Comparison of ENCODE assay signal across 19 cellular contexts in genomic region chr20:57580478-57581201, GRCh38. TPM values are rescaled to one million over a fixed set of nuclear protein-coding genes. Genes with fewer than 3 reads are reported as not detected.
DNase-seq lines count a peak whose midpoint lies in the region; ATAC-seq, FAIRE-seq and TF ChIP-seq lines count a peak whose summit lies in the region.
"Had no signal": no experiment of that assay in that cellular context is flagged by ENCODE, and none has a peak within 500 bp of the region (broad histone marks: within the 10 kb centered on the region; RNA-seq: fewer than 3 reads in every experiment).

No MANE protein-coding gene starts in this region.

- POLR2A ChIA-PET in HepG2 (lab: Yijun Ruan, JAX): interaction anchor here (1.2 to 5.1 kb wide), 6 partner anchors 8 to 22 kb away, joined by 3 to 26 read pairs (median 14); partner anchors contain the start of gene PCK1
- POLR2A ChIA-PET in RWPE1 (lab: Yijun Ruan, JAX; ENCODE audit: low non-redundant PET): no interaction called here

- peaks cover 1 to 5% of the 10 kb centered on the region in 2 experiments; a peak in 1 of 5 replicates for H3K27me3 ChIP-seq in HepG2 (ENCODE audit: control insufficient read depth in 1 of 2, insufficient read depth in 2 of 2, low read length in 2 of 2)
- no peaks in the 10 kb centered on the region for H3K27me3 ChIP-seq in rectal smooth muscle tissue (ENCODE audit: control insufficient read depth, insufficient read depth, low read length)
- no peaks in the 10 kb centered on the region for H3K27me3 ChIP-seq in aorta (ENCODE audit: control insufficient read depth in 1 of 2, insufficient read depth in 2 of 2, low read length in 1 of 2)

- H3K9me3 ChIP-seq in HepG2 (ENCODE audit: low read length): no peaks in the 10 kb centered on the region
- no peaks in the 10 kb centered on the region for H3K9me3 ChIP-seq in aorta (ENCODE audit: control insufficient read depth, low read length)
- H3K9me3 ChIP-seq: BE2C had no signal

- H3K4me1 ChIP-seq in HepG2 (ENCODE audit: insufficient read depth, low read length) (peaks cover 94% of the 10 kb centered on the region), rectal smooth muscle tissue (ENCODE audit: control insufficient read depth, insufficient read depth, low read length) (peaks cover 38% of the 10 kb centered on the region), aorta (ENCODE audit: control insufficient read depth in 1 of 2, insufficient read depth in 2 of 2, low read length in 2 of 2) (no peaks in the 10 kb centered on the region)
- H3K4me1 ChIP-seq: BE2C had no signal

- WGBS in HepG2 (ENCODE audit: low lambda C conversion rate): 85% methylated on average over 13 of the region's 13 CpGs
- WGBS in aorta, 2 donors: 92 to 94% methylated on average over 13 of the region's 13 CpGs

- H3K4me2 ChIP-seq in HepG2 (ENCODE audit: low read depth, low read length): peak overlapping the region; percentile 57; the same call in 1 of the 2 replicates

- BruUV-seq in HepG2 (replicated peaks; lab: Mats Ljungman, UMichigan): no TSS peak

- H2AFZ ChIP-seq in HepG2 (ENCODE audit: low read length): no peak overlapping the region
- H2AFZ ChIP-seq: GM23248 had no signal

- H4K20me1 ChIP-seq in HepG2 (ENCODE audit: insufficient read depth, low read length): no peaks in the 10 kb centered on the region

- intact Hi-C loops in HepG2 (cut with micrococcal nuclease; ENCODE audit: unreplicated experiment): no loop called here
- intact Hi-C loops in aorta (cut with DNase I): no loop called here

- CTCF ChIA-PET in HepG2 (lab: Yijun Ruan, JAX; ENCODE audit: low intra/inter-chr PET ratio, low total read pairs): interaction anchor here (1.2 kb wide), 1 partner anchor 14 kb away, joined by 3 read pairs; no protein-coding TSS in a partner anchor
- CTCF ChIA-PET in RWPE1 (lab: Yijun Ruan, JAX): interaction anchor here (0.5 to 0.7 kb wide), 3 partner anchors 14 to 1208 kb away, joined by 3 to 6 read pairs (median 3); no protein-coding TSS in a partner anchor

- DNase-seq in HepG2 (ENCODE audit: low spot score): no peak
- DNase-seq in aorta: peak; percentile 31 to 61
- DNase-seq in MV-4-11 (lab: John Stamatoyannopoulos, UW): no peak
- no peak for DNase-seq in RWPE1 (ENCODE audit: low spot score)
- DNase-seq: BE2C; CD8-positive, alpha-beta T cell; DND-41; GF-D8; NCI-H1930; NCI-H2171; NCI-H774; SHP77 treated with DMSO at 0.1 percent for 48 hours had no signal

- H3K36me3 ChIP-seq in HepG2 (replicated peaks in 1 of 2; ENCODE audit: control insufficient read depth in 1 of 2, insufficient read depth in 2 of 2, low read length in 2 of 2) (no peaks in the 10 kb centered on the region), rectal smooth muscle tissue (ENCODE audit: control insufficient read depth, insufficient read depth, low read length) (no peaks in the 10 kb centered on the region), aorta (ENCODE audit: control insufficient read depth in 1 of 2, insufficient read depth in 2 of 2, low read length in 1 of 2) (no peaks in the 10 kb centered on the region)
- H3K36me3 ChIP-seq: BE2C had no signal

- H3K9ac ChIP-seq in HepG2 (ENCODE audit: insufficient read depth, low read depth, low read length) (no peak overlapping the region), rectal smooth muscle tissue (ENCODE audit: low read length) (no peak overlapping the region)
- H3K9ac ChIP-seq: GM23248 had no signal

- no peak for ATAC-seq in HepG2
- ATAC-seq in aorta (ENCODE audit: low FRiP score): no peak
- no peak for ATAC-seq in GM18867 (IDR thresholded peaks at IDR 0.05; ENCODE audit: unreplicated experiment)
- ATAC-seq: CD8-positive, alpha-beta T cell had no signal

- H3K27ac ChIP-seq in cingulate gyrus (ENCODE audit: low read depth, low read length) (peak overlapping the region; percentile 19), HepG2 (ENCODE audit: extremely low read length, insufficient read depth, low read length) (no peak overlapping the region), rectal smooth muscle tissue (ENCODE audit: low read depth, low read length) (peak overlapping the region; percentile 3), aorta (ENCODE audit: low read depth in 1 of 2, low read length in 2 of 2) (no peak overlapping the region), RWPE1 (no peak overlapping the region)
- H3K27ac ChIP-seq: GM23248 had no signal

- no peak for TF ChIP-seq POLR2A in HepG2 (IDR thresholded peaks at IDR 0.05; ENCODE audit: insufficient read depth in 1 of 2, low read depth in 2 of 2, low read length in 2 of 2)

- TF ChIP-seq RAD21 in HepG2 (CRISPR knock-in tag; IDR thresholded peaks at IDR 0.05): no peak

- H3K4me3 ChIP-seq in HepG2 (replicated peaks in 1 of 3; ENCODE audit: insufficient read depth in 1 of 3, low read depth in 2 of 3, low read length in 3 of 3) (no peak overlapping the region), rectal smooth muscle tissue (ENCODE audit: low read length) (peak overlapping the region; percentile 17), aorta (ENCODE audit: low read length in 2 of 2) (no peak overlapping the region)
- H3K4me3 ChIP-seq: GM23248 had no signal

- H3K79me2 ChIP-seq in HepG2 (ENCODE audit: insufficient read depth, low read length): no peaks in the 10 kb centered on the region

- no peak for TF ChIP-seq CTCF in HepG2 (CRISPR knock-in tag; IDR thresholded peaks at IDR 0.05)
- no peak for TF ChIP-seq CTCF in RWPE1 (conservative IDR thresholded peaks at IDR 0.05; ENCODE audit: low read depth)

- no peak for FAIRE-seq in HepG2 (lab: Jason Lieb, UNC)
- FAIRE-seq: D721Med, RCC 7860 had no signal

- TF ChIP-seq EP300 in HepG2 (IDR thresholded peaks at IDR 0.05; ENCODE audit: low read depth in 2 of 2, low read length in 2 of 2): no peak
- TF ChIP-seq EP300 in HepG2 (CRISPR knock-in tag; IDR thresholded peaks at IDR 0.05; ENCODE audit: borderline replicate concordance): no peak

- in situ Hi-C loops in HepG2 (cut with HindIII; ENCODE audit: extremely low pct_ligation_motif_present, low pct_unique_long_range_greater_than_20kb): loop anchor here (10.0 kb wide), 1 partner anchor 196 kb away; no protein-coding TSS in a partner anchor

RNA-seq across cellular contexts. Expression of gene PCK1, which starts 19.7 kb away (rescaled TPM):
- 5.4 and 12.6 TPM in 2 replicates for total RNA-seq in HepG2 (2016; rRNA removed; fragmentation: Illumina TruSeq; extraction: Trizol)
- 3.7 TPM in 2 replicates for total RNA-seq in HepG2 (2016; cell fraction: cytosol; rRNA removed; fragmentation: Illumina TruSeq; extraction: Trizol; ENCODE audit: low read depth)
- total RNA-seq in HepG2 (2016; cell fraction: insoluble cytoplasmic fraction; rRNA removed; fragmentation: Illumina TruSeq; extraction: Trizol): 5.2 and 15.5 TPM in 2 replicates
- 3.3 and 3.9 TPM in 2 replicates for total RNA-seq in HepG2 (2016; cell fraction: membrane; rRNA removed; fragmentation: Illumina TruSeq; extraction: Trizol)
- total RNA-seq in HepG2 (2016; cell fraction: nucleus; rRNA removed; fragmentation: Illumina TruSeq; extraction: Trizol): 23.9 and 29.1 TPM in 2 replicates
- 6.5 and 19.5 TPM in 2 replicates for polyA plus RNA-seq in HepG2 (2011; rRNA removed)
- polyA plus RNA-seq in HepG2 (2011; cell fraction: cytosol; rRNA removed): 2.9 and 9.4 TPM in 2 replicates
- polyA plus RNA-seq in HepG2 (2011; cell fraction: nucleus; rRNA removed): 21.5 and 61.9 TPM in 2 replicates
- polyA plus RNA-seq in HepG2 (2012): 220 and 303 TPM in 2 replicates
- 0.43 and 0.67 TPM in 2 replicates for polyA plus RNA-seq in HepG2 (2016; cell fraction: cytosol; fragmentation: Illumina TruSeq; extraction: Trizol; ENCODE audit: low read depth)
- 5.0 and 5.7 TPM in 2 replicates for polyA plus RNA-seq in HepG2 (2016; cell fraction: insoluble cytoplasmic fraction; fragmentation: Illumina TruSeq; extraction: Trizol; ENCODE audit: low read depth)
- 0.71 and 0.72 TPM in 2 replicates for polyA plus RNA-seq in HepG2 (2016; cell fraction: membrane; fragmentation: Illumina TruSeq; extraction: Trizol; ENCODE audit: low read depth)
- 17.4 and 17.7 TPM in 2 replicates for polyA plus RNA-seq in HepG2 (2016; cell fraction: nucleus; fragmentation: Illumina TruSeq; extraction: Trizol; ENCODE audit: insufficient read depth, low read depth)
- 0.12 and 22.5 TPM in 2 replicates for polyA minus RNA-seq in HepG2 (2011; rRNA and poly(A)+ RNA removed; ENCODE audit: low replicate concordance)
- 7.7 and 23.7 TPM in 2 replicates for polyA minus RNA-seq in HepG2 (2011; cell fraction: cytosol; rRNA and poly(A)+ RNA removed)
- polyA minus RNA-seq in HepG2 (2011; cell fraction: nucleus; rRNA and poly(A)+ RNA removed): 39.8 and 149 TPM in 2 replicates
- under 1 TPM; 0.21 to 0.39 TPM for total RNA-seq in aorta
- 10 to 100 TPM in 1 of 2 donors, under 1 TPM in 1; 0.69 to 49.2 TPM for polyA plus RNA-seq in aorta
- total RNA-seq: CD8-positive, alpha-beta T cell; GM23248 had no signal
- polyA plus RNA-seq: GM23248 had no signal

RNA-seq across cellular contexts. Expression of gene ZBP1, which starts 39.6 kb away (rescaled TPM):
- total RNA-seq in HepG2 (2016; rRNA removed; fragmentation: Illumina TruSeq; extraction: Trizol): not detected in 2 replicates
- not detected in 2 replicates for total RNA-seq in HepG2 (2016; cell fraction: cytosol; rRNA removed; fragmentation: Illumina TruSeq; extraction: Trizol; ENCODE audit: low read depth)
- total RNA-seq in HepG2 (2016; cell fraction: insoluble cytoplasmic fraction; rRNA removed; fragmentation: Illumina TruSeq; extraction: Trizol): not detected in 2 replicates
- not detected in 2 replicates for total RNA-seq in HepG2 (2016; cell fraction: membrane; rRNA removed; fragmentation: Illumina TruSeq; extraction: Trizol)
- total RNA-seq in HepG2 (2016; cell fraction: nucleus; rRNA removed; fragmentation: Illumina TruSeq; extraction: Trizol): not detected in 2 replicates
- polyA plus RNA-seq in HepG2 (2011; rRNA removed): not detected in 2 replicates
- polyA plus RNA-seq in HepG2 (2011; cell fraction: cytosol; rRNA removed): not detected in 2 replicates
- not detected in 2 replicates for polyA plus RNA-seq in HepG2 (2011; cell fraction: nucleus; rRNA removed)
- not detected in 2 replicates for polyA plus RNA-seq in HepG2 (2012)
- not detected in 2 replicates for polyA plus RNA-seq in HepG2 (2016; cell fraction: cytosol; fragmentation: Illumina TruSeq; extraction: Trizol; ENCODE audit: low read depth)
- polyA plus RNA-seq in HepG2 (2016; cell fraction: insoluble cytoplasmic fraction; fragmentation: Illumina TruSeq; extraction: Trizol; ENCODE audit: low read depth): not detected in 2 replicates
- polyA plus RNA-seq in HepG2 (2016; cell fraction: membrane; fragmentation: Illumina TruSeq; extraction: Trizol; ENCODE audit: low read depth): not detected in 2 replicates
- not detected in 2 replicates for polyA plus RNA-seq in HepG2 (2016; cell fraction: nucleus; fragmentation: Illumina TruSeq; extraction: Trizol; ENCODE audit: insufficient read depth, low read depth)
- not detected in 2 replicates for polyA minus RNA-seq in HepG2 (2011; rRNA and poly(A)+ RNA removed; ENCODE audit: low replicate concordance)
- not detected in 2 replicates for polyA minus RNA-seq in HepG2 (2011; cell fraction: cytosol; rRNA and poly(A)+ RNA removed)
- not detected in 2 replicates for polyA minus RNA-seq in HepG2 (2011; cell fraction: nucleus; rRNA and poly(A)+ RNA removed)
- total RNA-seq in aorta: 1 to 10 TPM in 1 of 2 donors, under 1 TPM in 1; 0.88 to 1.6 TPM
- under 1 TPM; 0.20 to 0.50 TPM for polyA plus RNA-seq in aorta
- total RNA-seq: GM23248, NCI-H460 had no signal
- polyA plus RNA-seq: GM23248 had no signal

RNA-seq across cellular contexts. Expression of gene CTCFL, which starts 55.7 kb away (rescaled TPM):
- total RNA-seq in HepG2 (2016; rRNA removed; fragmentation: Illumina TruSeq; extraction: Trizol) (not detected in 2 replicates), aorta (not detected)
- total RNA-seq in HepG2 (2016; cell fraction: cytosol; rRNA removed; fragmentation: Illumina TruSeq; extraction: Trizol; ENCODE audit: low read depth): not detected in 2 replicates
- total RNA-seq in HepG2 (2016; cell fraction: insoluble cytoplasmic fraction; rRNA removed; fragmentation: Illumina TruSeq; extraction: Trizol): not detected in 2 replicates
- total RNA-seq in HepG2 (2016; cell fraction: membrane; rRNA removed; fragmentation: Illumina TruSeq; extraction: Trizol): not detected in 2 replicates
- total RNA-seq in HepG2 (2016; cell fraction: nucleus; rRNA removed; fragmentation: Illumina TruSeq; extraction: Trizol): not detected in 2 replicates
- polyA plus RNA-seq in HepG2 (2011; rRNA removed) (0.04 and 0.05 TPM in 2 replicates), aorta (not detected)
- 0.03 TPM in 1 of 2 replicates, not detected in the other for polyA plus RNA-seq in HepG2 (2011; cell fraction: cytosol; rRNA removed)
- polyA plus RNA-seq in HepG2 (2011; cell fraction: nucleus; rRNA removed): not detected in 2 replicates
- polyA plus RNA-seq in HepG2 (2012): 0.13 and 0.42 TPM in 2 replicates
- not detected in 2 replicates for polyA plus RNA-seq in HepG2 (2016; cell fraction: cytosol; fragmentation: Illumina TruSeq; extraction: Trizol; ENCODE audit: low read depth)
- polyA plus RNA-seq in HepG2 (2016; cell fraction: insoluble cytoplasmic fraction; fragmentation: Illumina TruSeq; extraction: Trizol; ENCODE audit: low read depth): not detected in 2 replicates
- not detected in 2 replicates for polyA plus RNA-seq in HepG2 (2016; cell fraction: membrane; fragmentation: Illumina TruSeq; extraction: Trizol; ENCODE audit: low read depth)
- polyA plus RNA-seq in HepG2 (2016; cell fraction: nucleus; fragmentation: Illumina TruSeq; extraction: Trizol; ENCODE audit: insufficient read depth, low read depth): not detected in 2 replicates
- polyA minus RNA-seq in HepG2 (2011; rRNA and poly(A)+ RNA removed; ENCODE audit: low replicate concordance): 0.22 and 0.26 TPM in 2 replicates
- polyA minus RNA-seq in HepG2 (2011; cell fraction: cytosol; rRNA and poly(A)+ RNA removed): not detected in 2 replicates
- polyA minus RNA-seq in HepG2 (2011; cell fraction: nucleus; rRNA and poly(A)+ RNA removed): not detected in 2 replicates
- total RNA-seq: CD8-positive, alpha-beta T cell; GM23248; NCI-H460 had no signal
- polyA plus RNA-seq: GM23248 had no signal

Comparison
In these comparisons a context has a peak if more than half of its experiments do, and no peak if none do; other contexts are left out.
1. H3K27ac ChIP-seq: peak in cingulate gyrus (single experiment) and rectal smooth muscle tissue (single experiment); none in HepG2 (single experiment), aorta (0 of 2) and RWPE1 (single experiment).
2. DNase-seq: peak in aorta (2 of 2); none in HepG2 (single experiment), MV-4-11 (single experiment) and RWPE1 (single experiment).